In genomic region chr11:58292017-58292416, GRCh38 we compare ENCODE assay signal across 2 cellular contexts.
TF ChIP-seq lines count a peak whose summit lies in the region.

No MANE protein-coding gene starts in this region.

TF ChIP-seq in HepG2, 621 proteins besides CTCF, POLR2A, EP300 and RAD21:
- no peak for TF ChIP-seq ZNF580 (CRISPR knock-in tag; IDR thresholded peaks at IDR 0.05; ENCODE audit: borderline replicate concordance, low read depth)
- TF ChIP-seq HMG20B (CRISPR knock-in tag; conservative IDR thresholded peaks at IDR 0.05), result no peak
- TF ChIP-seq GFI1 (CRISPR knock-in tag; IDR thresholded peaks at IDR 0.05; ENCODE audit: borderline replicate concordance), result no peak
- TF ChIP-seq ZNF280B (CRISPR knock-in tag; IDR thresholded peaks at IDR 0.05; ENCODE audit: borderline replicate concordance), result no peak
- no peak for TF ChIP-seq GTF2F1 (IDR thresholded peaks at IDR 0.05; ENCODE audit: low read length)
- no peak for TF ChIP-seq RNF219 (CRISPR knock-in tag; IDR thresholded peaks at IDR 0.05)

TF ChIP-seq in H1, 55 proteins besides CTCF, POLR2A, EP300 and RAD21:
- TF ChIP-seq USF2 (IDR thresholded peaks at IDR 0.05; ENCODE audit: low read length) (no peak), GTF2F1 (IDR thresholded peaks at IDR 0.05; ENCODE audit: borderline replicate concordance, low read depth, low read length) (no peak), SIN3A (conservative IDR thresholded peaks at IDR 0.05 in 1 of 2, IDR thresholded peaks at IDR 0.05 in 1 of 2; ENCODE audit: low read depth in 1 of 2, low read length in 2 of 2) (no peak), CHD1 (IDR thresholded peaks at IDR 0.05; ENCODE audit: low read depth, low read length) (no peak), SRF (IDR thresholded peaks at IDR 0.05; ENCODE audit: low read depth, low read length) (no peak)
